8 cellular contexts compared by ENCODE assay signal in genomic region chr19:55256562-55257460, GRCh38. TPM values are rescaled to one million over a fixed set of nuclear protein-coding genes. Genes with fewer than 3 reads are reported as not detected.
A peak's percentile ranks its signal among the peaks of the same experiment; 100 is the strongest.
DNase-seq lines count a peak whose midpoint lies in the region; ATAC-seq and TF ChIP-seq lines count a peak whose summit lies in the region.

No MANE protein-coding gene starts in this region.

- no peak overlapping the region for H2AFZ ChIP-seq in GM23248
- no peak overlapping the region for H2AFZ ChIP-seq in SU-DHL-6 (ENCODE audit: low read depth, low read length, severe bottlenecking)

- H3K27ac ChIP-seq in GM23248 (peak overlapping the region; percentile 78), SU-DHL-6 (ENCODE audit: low read depth, low read length) (peak overlapping the region; percentile 99)

- peak overlapping the region; percentile 98 for H3K4me3 ChIP-seq in GM23248
- H3K4me3 ChIP-seq in SU-DHL-6 (ENCODE audit: insufficient read depth, low read length, poor library complexity, severe bottlenecking), result peak overlapping the region; percentile 73
- peak overlapping the region; percentile 77 for H3K4me3 ChIP-seq in fibroblast of mammary gland (ENCODE audit: control insufficient read depth, low read depth, low read length)
- H3K4me3 ChIP-seq in skeletal muscle cell (ENCODE audit: low read depth, low read length), result peak overlapping the region; percentile 81

- peaks cover 26% of the 10 kb centered on the region for H3K4me1 ChIP-seq in GM23248 (ENCODE audit: insufficient read depth)

- in situ Hi-C loops in GM23248 (cut with MboI), result no loop called here

- H3K9ac ChIP-seq in GM23248, result peak overlapping the region; percentile 96
- peak overlapping the region; percentile 94 for H3K9ac ChIP-seq in SU-DHL-6 (ENCODE audit: low read length)

- H3K4me2 ChIP-seq in GM23248 (ENCODE audit: unreplicated experiment), result peak overlapping the region; percentile 97
- peak overlapping the region; percentile 98 for H3K4me2 ChIP-seq in SU-DHL-6 (ENCODE audit: low read depth, low read length, poor library complexity, severe bottlenecking)

- H3K27me3 ChIP-seq in GM23248 (replicated peaks; ENCODE audit: insufficient read depth) (no peaks in the 10 kb centered on the region), SU-DHL-6 (ENCODE audit: low read length) (no peaks in the 10 kb centered on the region)

- WGBS in GM23248 (ENCODE audit: low coverage in 1 of 2, low lambda C conversion rate in 2 of 2, missing lambda C conversion rate in 2 of 2), 2 experiments, result 44 to 47% methylated on average over 22 of the region's 22 CpGs

- H3K79me2 ChIP-seq in GM23248 (ENCODE audit: insufficient read depth), result peaks cover 68% of the 10 kb centered on the region
- H3K79me2 ChIP-seq in SU-DHL-6 (ENCODE audit: insufficient read depth, low read length), result peaks cover 69% of the 10 kb centered on the region

- H4K20me1 ChIP-seq in GM23248 (ENCODE audit: insufficient read depth) (peaks cover 6% of the 10 kb centered on the region; the same call in 1 of the 2 replicates), SU-DHL-6 (ENCODE audit: low read depth, low read length) (no peaks in the 10 kb centered on the region)

- H3K9me2 ChIP-seq in GM23248 (ENCODE audit: insufficient read depth) (no peaks in the 10 kb centered on the region), SU-DHL-6 (replicated peaks; ENCODE audit: insufficient read depth, low read length) (no peaks in the 10 kb centered on the region)

- H3K9me3 ChIP-seq in GM23248 (ENCODE audit: low read depth) (no peaks in the 10 kb centered on the region), SU-DHL-6 (ENCODE audit: insufficient read depth, low read length) (no peaks in the 10 kb centered on the region)

- H3K36me3 ChIP-seq in GM23248 (ENCODE audit: low read depth) (no peaks in the 10 kb centered on the region), SU-DHL-6 (ENCODE audit: low read length) (no peaks in the 10 kb centered on the region)

- TF ChIP-seq CTCF in SU-DHL-6 (IDR thresholded peaks at IDR 0.05; ENCODE audit: insufficient read depth, low read length, poor library complexity, severe bottlenecking) (no peak), fibroblast of mammary gland (conservative IDR thresholded peaks at IDR 0.05; ENCODE audit: control insufficient read depth, insufficient read depth, low read depth, low read length) (no peak)

- H3F3A ChIP-seq in GM23248 (ENCODE audit: insufficient read depth) (peaks cover 32% of the 10 kb centered on the region), SU-DHL-6 (ENCODE audit: insufficient read depth) (peaks cover 50% of the 10 kb centered on the region)

- DNase-seq in GM23248 (peak; percentile 41), fibroblast of mammary gland (ENCODE audit: low read depth) (peak; percentile 36), skeletal muscle cell (ENCODE audit: low read depth) (no peak), NK-92 (lab: John Stamatoyannopoulos, UW; ENCODE audit: unreplicated experiment) (no peak), LoVo (ENCODE audit: low spot score) (no peak), SK-N-DZ (ENCODE audit: low spot score) (no peak)

- ATAC-seq in HG02678 (IDR thresholded peaks at IDR 0.05; ENCODE audit: unreplicated experiment), result no peak

RNA-seq across cellular contexts. Expression of gene PPP6R1, which starts 2.0 kb away (rescaled TPM):
- total RNA-seq in GM23248 (2014; rRNA removed; shearing (Covaris generic)), result 36.2 and 36.9 TPM in 2 replicates
- polyA plus RNA-seq in GM23248 (2016; fragmentation: Nextera tagmentation; extraction: Ambion mirVana), result 9.7 and 12.1 TPM in 2 replicates
- 13.9 and 15.3 TPM in 2 replicates for polyA plus RNA-seq in SK-N-DZ (2014; cell fraction: cytosol; rRNA removed)
- 22.0 and 32.5 TPM in 2 replicates for polyA plus RNA-seq in SK-N-DZ (2014; cell fraction: nucleus; rRNA removed)

RNA-seq across cellular contexts. Expression of gene HSPBP1, which starts 23.1 kb away (rescaled TPM):
- total RNA-seq in GM23248 (2014; rRNA removed; shearing (Covaris generic)), result 31.9 and 42.5 TPM in 2 replicates
- polyA plus RNA-seq in GM23248 (2016; fragmentation: Nextera tagmentation; extraction: Ambion mirVana), result 60.2 and 62.5 TPM in 2 replicates
- polyA plus RNA-seq in SK-N-DZ (2014; cell fraction: cytosol; rRNA removed), result 55.8 and 70.4 TPM in 2 replicates
- polyA plus RNA-seq in SK-N-DZ (2014; cell fraction: nucleus; rRNA removed), result 22.3 and 37.8 TPM in 2 replicates

RNA-seq across cellular contexts. Expression of gene BRSK1, which starts 27.0 kb away (rescaled TPM):
- total RNA-seq in GM23248 (2014; rRNA removed; shearing (Covaris generic)), result 1.9 and 11.9 TPM in 2 replicates
- polyA plus RNA-seq in GM23248 (2016; fragmentation: Nextera tagmentation; extraction: Ambion mirVana), result 0.39 and 0.55 TPM in 2 replicates
- 13.6 and 15.5 TPM in 2 replicates for polyA plus RNA-seq in SK-N-DZ (2014; cell fraction: cytosol; rRNA removed)
- 42.4 and 45.2 TPM in 2 replicates for polyA plus RNA-seq in SK-N-DZ (2014; cell fraction: nucleus; rRNA removed)

RNA-seq across cellular contexts. Expression of gene TMEM86B, which starts 28.2 kb away (rescaled TPM):
- total RNA-seq in GM23248 (2014; rRNA removed; shearing (Covaris generic)), result 0.63 and 2.4 TPM in 2 replicates
- polyA plus RNA-seq in GM23248 (2016; fragmentation: Nextera tagmentation; extraction: Ambion mirVana), result 0.41 and 0.46 TPM in 2 replicates
- 0.29 and 0.75 TPM in 2 replicates for polyA plus RNA-seq in SK-N-DZ (2014; cell fraction: cytosol; rRNA removed)
- polyA plus RNA-seq in SK-N-DZ (2014; cell fraction: nucleus; rRNA removed), result 6.8 and 8.0 TPM in 2 replicates

RNA-seq across cellular contexts. Expression of gene PTPRH, which starts 47.5 kb away (rescaled TPM):
- 0.43 and 2.9 TPM in 2 replicates for total RNA-seq in GM23248 (2014; rRNA removed; shearing (Covaris generic))
- polyA plus RNA-seq in GM23248 (2016; fragmentation: Nextera tagmentation; extraction: Ambion mirVana), result 0.28 and 0.49 TPM in 2 replicates
- 0.36 and 1.2 TPM in 2 replicates for polyA plus RNA-seq in SK-N-DZ (2014; cell fraction: cytosol; rRNA removed)
- polyA plus RNA-seq in SK-N-DZ (2014; cell fraction: nucleus; rRNA removed), result 0.44 and 1.6 TPM in 2 replicates

Comparison
In these comparisons a context has a peak if more than half of its experiments do, and no peak if none do; other contexts are left out.
1. DNase-seq: peak in GM23248 (single experiment) and fibroblast of mammary gland (single experiment); none in skeletal muscle cell (single experiment), NK-92 (single experiment), LoVo (single experiment) and SK-N-DZ (single experiment).
2. Peak in every context shown above with its lines, with median percentiles within 50 percentile points of each other: H3K4me3 ChIP-seq.